In genomic region chr17:65154770-65155589, GRCh38 we compare ENCODE assay signal across 8 cellular contexts. TPM values are rescaled to one million over a fixed set of nuclear protein-coding genes. Genes with fewer than 3 reads are reported as not detected.
DNase-seq lines count a peak whose midpoint lies in the region; ATAC-seq and FAIRE-seq lines count a peak whose summit lies in the region.

No MANE protein-coding gene starts in this region.

- no peak for DNase-seq in activated T-cell treated with anti-CD3 and anti-CD28 coated beads, Interleukin-2, amount 50 U/mL, for 4 hours
- no peak for DNase-seq in activated T-cell treated with anti-CD3 and anti-CD28 coated beads, Interleukin-2, amount 50 U/mL, for 24 hours
- DNase-seq in RCC 7860 (ENCODE audit: low spot score) (peak; percentile 49), left colon (no peak), activated gamma-delta T cell (lab: John Stamatoyannopoulos, UW) (no peak), NCI-H128 (lab: John Stamatoyannopoulos, UW; ENCODE audit: unreplicated experiment) (no peak), HT-29 (ENCODE audit: low spot score) (no peak)

- H3K27me3 Mint-ChIP-seq in activated T-cell treated with anti-CD3 and anti-CD28 coated beads, Interleukin-2, amount 50 U/mL, for 4 hours (ENCODE audit: low read depth) = no peaks in the 10 kb centered on the region
- no peaks in the 10 kb centered on the region for H3K27me3 Mint-ChIP-seq in activated T-cell treated with anti-CD3 and anti-CD28 coated beads, Interleukin-2, amount 50 U/mL, for 24 hours

- peak; percentile 63 to 74 for ATAC-seq in activated T-cell treated with anti-CD3 and anti-CD28 coated beads, Interleukin-2, amount 50 U/mL, for 4 hours
- peak; percentile 86 for ATAC-seq in HG03039 (IDR thresholded peaks at IDR 0.05; ENCODE audit: unreplicated experiment)
- peak; percentile 78 for ATAC-seq in left colon

- H3K4me3 Mint-ChIP-seq in activated T-cell treated with anti-CD3 and anti-CD28 coated beads, Interleukin-2, amount 50 U/mL, for 4 hours = no peak overlapping the region
- H3K4me3 Mint-ChIP-seq in activated T-cell treated with anti-CD3 and anti-CD28 coated beads, Interleukin-2, amount 50 U/mL, for 24 hours = no peak overlapping the region

- intact Hi-C loops in left colon (cut with DNase I, micrococcal nuclease) = no loop called here

- no peak overlapping the region for H3K27ac Mint-ChIP-seq in activated T-cell treated with anti-CD3 and anti-CD28 coated beads, Interleukin-2, amount 50 U/mL, for 24 hours

- no peak for FAIRE-seq in RCC 7860 (lab: Jason Lieb, UNC)

- no peaks in the 10 kb centered on the region for H3K36me3 Mint-ChIP-seq in activated T-cell treated with anti-CD3 and anti-CD28 coated beads, Interleukin-2, amount 50 U/mL, for 4 hours (ENCODE audit: insufficient read depth)
- H3K36me3 Mint-ChIP-seq in activated T-cell treated with anti-CD3 and anti-CD28 coated beads, Interleukin-2, amount 50 U/mL, for 24 hours (ENCODE audit: low read depth) = no peaks in the 10 kb centered on the region

- H3K9me3 Mint-ChIP-seq in activated T-cell treated with anti-CD3 and anti-CD28 coated beads, Interleukin-2, amount 50 U/mL, for 4 hours = no peaks in the 10 kb centered on the region
- H3K9me3 Mint-ChIP-seq in activated T-cell treated with anti-CD3 and anti-CD28 coated beads, Interleukin-2, amount 50 U/mL, for 24 hours = no peaks in the 10 kb centered on the region

- H3K4me1 Mint-ChIP-seq in activated T-cell treated with anti-CD3 and anti-CD28 coated beads, Interleukin-2, amount 50 U/mL, for 4 hours (ENCODE audit: low read depth) = peaks cover 10% of the 10 kb centered on the region
- peaks cover 14% of the 10 kb centered on the region for H3K4me1 Mint-ChIP-seq in activated T-cell treated with anti-CD3 and anti-CD28 coated beads, Interleukin-2, amount 50 U/mL, for 24 hours (ENCODE audit: low read depth)

RNA-seq across cellular contexts. Expression of gene RGS9, which starts 17.8 kb away (rescaled TPM):
- under 1 TPM; 0.55 to 0.87 (median 0.56) TPM for total RNA-seq in activated T-cell treated with anti-CD3 and anti-CD28 coated beads, Interleukin-2, amount 50 U/mL, for 4 hours
- total RNA-seq in left colon = 10 to 100 TPM in 1 of 2 donors, 1 to 10 TPM in 1; 7.1 to 11.4 TPM
- 0.13 TPM in 1 of 2 replicates, not detected in the other for total RNA-seq in HT-29 (2014; rRNA removed; shearing (Covaris generic))
